In genomic region chr22:31122532-31123291, GRCh38 we compare ENCODE assay signal across 8 cellular contexts. TPM values are rescaled to one million over a fixed set of nuclear protein-coding genes. Genes with fewer than 3 reads are reported as not detected.
DNase-seq lines count a peak whose midpoint lies in the region; ATAC-seq and TF ChIP-seq lines count a peak whose summit lies in the region.

TSS of gene INPP5J (plus strand) at chr22:31122966. CDS start at chr22:31123015, 49 bp downstream.

- BruUV-seq in PC-9 (replicated peaks; lab: Mats Ljungman, UMichigan), result no TSS peak

- peak within 1 kb of the TSS; percentile 59 for H3K4me3 ChIP-seq in HEK293 (ENCODE audit: low read depth, low read length)
- H3K4me3 ChIP-seq in PC-9, result peak within 1 kb of the TSS; percentile 57
- H3K4me3 ChIP-seq in epithelial cell of proximal tubule (ENCODE audit: low read depth, low read length), result peak within 1 kb of the TSS; percentile 58
- H3K4me3 ChIP-seq in mucosa of stomach (ENCODE audit: low read length), result peak within 1 kb of the TSS; percentile 73
- H3K4me3 ChIP-seq in MG63, result no peak within 1 kb of the TSS

- H3K4me2 ChIP-seq in PC-9, result peak within 1 kb of the TSS; percentile 80

- no peaks in the 10 kb centered on the region for H3K9me3 ChIP-seq in HEK293 (ENCODE audit: control insufficient read depth, insufficient read depth, low read depth, low read length)
- no peaks in the 10 kb centered on the region for H3K9me3 ChIP-seq in PC-9 (ENCODE audit: insufficient read depth, low read depth)
- no peaks in the 10 kb centered on the region for H3K9me3 ChIP-seq in mucosa of stomach (ENCODE audit: control insufficient read depth, low read length)
- H3K9me3 ChIP-seq in MG63, result no peaks in the 10 kb centered on the region

- H4K20me1 ChIP-seq in PC-9 (ENCODE audit: insufficient read depth), result no peaks in the 10 kb centered on the region

- H3K9ac ChIP-seq in mucosa of stomach (ENCODE audit: low read length), result peak within 1 kb of the TSS; percentile 85

- H3K36me3 ChIP-seq in HEK293 (ENCODE audit: control insufficient read depth in 2 of 2, insufficient read depth in 1 of 2, low read length in 2 of 2) (no peaks in the 10 kb centered on the region), PC-9 (ENCODE audit: low read depth) (no peaks in the 10 kb centered on the region), mucosa of stomach (ENCODE audit: control insufficient read depth, insufficient read depth, low read length) (no peaks in the 10 kb centered on the region), MG63 (no peaks in the 10 kb centered on the region)

- TF ChIP-seq CTCF in HEK293 (tag by site-specific recombination; IDR thresholded peaks at IDR 0.05) (no peak), PC-9 (conservative IDR thresholded peaks at IDR 0.05) (no peak), epithelial cell of proximal tubule (conservative IDR thresholded peaks at IDR 0.05; ENCODE audit: low read depth, low read length) (no peak)

- 0 out of 2 replicates have a peak, but pooled peaks cover 2% of the 10 kb centered on the region for H3K4me1 ChIP-seq in HEK293 (ENCODE audit: control insufficient read depth, insufficient read depth, low read length)
- peaks cover 6% of the 10 kb centered on the region; the same call in 1 of the 2 replicates for H3K4me1 ChIP-seq in PC-9 (replicated peaks; ENCODE audit: insufficient read depth)
- peaks cover 20% of the 10 kb centered on the region for H3K4me1 ChIP-seq in mucosa of stomach (ENCODE audit: control insufficient read depth, insufficient read depth, low read length)

- H3K27me3 ChIP-seq in PC-9 (ENCODE audit: insufficient read depth, low read depth), result peaks cover 16% of the 10 kb centered on the region; the same call in 1 of the 2 replicates
- H3K27me3 ChIP-seq in mucosa of stomach (ENCODE audit: control insufficient read depth, insufficient read depth, low read length), result no peaks in the 10 kb centered on the region
- no peaks in the 10 kb centered on the region; the same call in 1 of the 2 replicates for H3K27me3 ChIP-seq in MG63

- ATAC-seq in HG02642 (IDR thresholded peaks at IDR 0.05; ENCODE audit: poor library complexity, unreplicated experiment) (no peak), GM19452 (IDR thresholded peaks at IDR 0.05; ENCODE audit: unreplicated experiment) (no peak)

- peak within 1 kb of the TSS; percentile 77 for H2AFZ ChIP-seq in PC-9

- POLR2A ChIA-PET in HEK293 (lab: Yijun Ruan, JAX), result interaction anchor here (0.6 to 1.5 kb wide), 7 partner anchors 13 to 699 kb away, joined by 3 to 7 read pairs (median 5); partner anchors contain the start of genes LIMK2, MORC2, RNF185 and SELENOM
- POLR2A ChIA-PET in PC-9 (lab: Charles Lee; ENCODE audit: unreplicated experiment), result interaction anchor here (0.7 kb wide), 1 partner anchor 15 kb away, joined by 10 read pairs; no protein-coding TSS in a partner anchor

- DNase-seq in PC-9 (peak; percentile 34 to 48), epithelial cell of proximal tubule (ENCODE audit: low read depth) (no peak), MG63 (no peak)
- no peak for DNase-seq in activated CD4-positive, alpha-beta T cell treated with anti-CD3 and anti-CD28 coated beads for 4 hours

- CTCF ChIA-PET in HEK293 (lab: Yijun Ruan, JAX), result interaction anchor here (1.2 to 1.3 kb wide), 3 partner anchors 15 to 28 kb away, joined by 3 to 5 read pairs (median 4); partner anchors contain the start of gene SELENOM
- CTCF ChIA-PET in PC-9 (lab: Charles Lee), result no interaction called here

- no peak within 1 kb of the TSS; the same call in 1 of the 2 replicates for H3K27ac ChIP-seq in HEK293 (ENCODE audit: extremely low read depth, low read depth, low read length)
- H3K27ac ChIP-seq in PC-9, result no peak within 1 kb of the TSS

- H3K9me2 ChIP-seq in PC-9 (ENCODE audit: insufficient read depth), result no peaks in the 10 kb centered on the region

- intact Hi-C loops in PC-9 (cut with micrococcal nuclease; ENCODE audit: unreplicated experiment), result no loop called here

- no peaks in the 10 kb centered on the region for H3K79me2 ChIP-seq in PC-9 (ENCODE audit: low read depth)

- H3F3A ChIP-seq in PC-9 (ENCODE audit: insufficient read depth, low read depth), result peaks cover 4% of the 10 kb centered on the region; the same call in 1 of the 2 replicates

TF ChIP-seq in HEK293, 187 proteins besides CTCF, POLR2A, EP300 and RAD21 (continues in another document):
- peak; percentile 65; the same call in 1 of the 2 replicates for TF ChIP-seq ZNF600 (tag by site-specific recombination; IDR thresholded peaks at IDR 0.05)
- TF ChIP-seq ZNF610 (tag by site-specific recombination; IDR thresholded peaks at IDR 0.05; ENCODE audit: borderline replicate concordance), result no peak
- TF ChIP-seq, protein P1, sequence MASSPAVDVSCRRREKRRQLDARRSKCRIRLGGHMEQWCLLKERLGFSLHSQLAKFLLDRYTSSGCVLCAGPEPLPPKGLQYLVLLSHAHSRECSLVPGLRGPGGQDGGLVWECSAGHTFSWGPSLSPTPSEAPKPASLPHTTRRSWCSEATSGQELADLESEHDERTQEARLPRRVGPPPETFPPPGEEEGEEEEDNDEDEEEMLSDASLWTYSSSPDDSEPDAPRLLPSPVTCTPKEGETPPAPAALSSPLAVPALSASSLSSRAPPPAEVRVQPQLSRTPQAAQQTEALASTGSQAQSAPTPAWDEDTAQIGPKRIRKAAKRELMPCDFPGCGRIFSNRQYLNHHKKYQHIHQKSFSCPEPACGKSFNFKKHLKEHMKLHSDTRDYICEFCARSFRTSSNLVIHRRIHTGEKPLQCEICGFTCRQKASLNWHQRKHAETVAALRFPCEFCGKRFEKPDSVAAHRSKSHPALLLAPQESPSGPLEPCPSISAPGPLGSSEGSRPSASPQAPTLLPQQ (tag by site-specific recombination; IDR thresholded peaks at IDR 0.05), result peak; percentile 85
- no peak for TF ChIP-seq ZNF398 (tag by site-specific recombination; IDR thresholded peaks at IDR 0.05)
- peak; percentile 95 for TF ChIP-seq GLIS2 (tag by site-specific recombination; IDR thresholded peaks at IDR 0.05)
- TF ChIP-seq ZNF114 (tag by site-specific recombination; IDR thresholded peaks at IDR 0.05), result no peak
- peak; percentile 89 for TF ChIP-seq ZIC2 (tag by site-specific recombination; IDR thresholded peaks at IDR 0.05)
- no peak for TF ChIP-seq SCRT2 (tag by site-specific recombination; IDR thresholded peaks at IDR 0.05)
- no peak for TF ChIP-seq FEZF1 (tag by site-specific recombination; IDR thresholded peaks at IDR 0.05)
- TF ChIP-seq REPIN1 (tag by site-specific recombination; IDR thresholded peaks at IDR 0.05; ENCODE audit: low read depth), result no peak
- TF ChIP-seq ZNF791 (tag by site-specific recombination; IDR thresholded peaks at IDR 0.05), result no peak
- no peak for TF ChIP-seq ZNF221 (tag by site-specific recombination; IDR thresholded peaks at IDR 0.05; ENCODE audit: borderline replicate concordance)
- no peak for TF ChIP-seq ZNF274 (IDR thresholded peaks at IDR 0.05; ENCODE audit: low read length)
- no peak for TF ChIP-seq ZNF274 (tag by site-specific recombination; IDR thresholded peaks at IDR 0.05; ENCODE audit: borderline replicate concordance)
- no peak for TF ChIP-seq ZNF174 (tag by site-specific recombination; IDR thresholded peaks at IDR 0.05)
- no peak for TF ChIP-seq ZNF416 (tag by site-specific recombination; IDR thresholded peaks at IDR 0.05)
- no peak for TF ChIP-seq BCL11A (tag by site-specific recombination; IDR thresholded peaks at IDR 0.05; ENCODE audit: low read depth)
- TF ChIP-seq ZFP37 (tag by site-specific recombination; IDR thresholded peaks at IDR 0.05), result no peak
- TF ChIP-seq ZNF837 (tag by site-specific recombination; IDR thresholded peaks at IDR 0.05), result no peak
- TF ChIP-seq ZNF530 (tag by site-specific recombination; IDR thresholded peaks at IDR 0.05; ENCODE audit: low read depth), result no peak
- TF ChIP-seq ZNF623 (tag by site-specific recombination; IDR thresholded peaks at IDR 0.05), result no peak
- TF ChIP-seq ZNF24 (tag by site-specific recombination; IDR thresholded peaks at IDR 0.05), result 0 out of 2 replicates have a peak, but pooled peaks have one; percentile 13
- TF ChIP-seq ZBTB6 (tag by site-specific recombination; IDR thresholded peaks at IDR 0.05), result peak; percentile 99
- TF ChIP-seq BCL11B (tag by site-specific recombination; IDR thresholded peaks at IDR 0.05; ENCODE audit: low read depth), result no peak
- TF ChIP-seq ZNF341 (tag by site-specific recombination; IDR thresholded peaks at IDR 0.05; ENCODE audit: low read depth), result peak; percentile 71
- peak; percentile 85 for TF ChIP-seq ZNF629 (tag by site-specific recombination; IDR thresholded peaks at IDR 0.05)
- no peak for TF ChIP-seq ZNF664 (tag by site-specific recombination; IDR thresholded peaks at IDR 0.05)
- no peak for TF ChIP-seq KLF8 (tag by site-specific recombination; IDR thresholded peaks at IDR 0.05)
- no peak for TF ChIP-seq ZNF473 (tag by site-specific recombination; IDR thresholded peaks at IDR 0.05)

RNA-seq across cellular contexts. Expression of gene INPP5J, which starts in this region (rescaled TPM):
- 1.7 and 3.1 TPM in 2 replicates for total RNA-seq in PC-9 (2021)
- total RNA-seq in epithelial cell of proximal tubule, result 1.2 and 3.0 TPM in 2 replicates
- total RNA-seq in MG63 (2014; rRNA removed; shearing (Covaris generic); ENCODE audit: low replicate concordance), result not detected in 2 replicates

Comparison
In these comparisons a context has a peak if more than half of its experiments do, and no peak if none do; other contexts are left out.
1. DNase-seq: peak in PC-9 (2 of 2); none in epithelial cell of proximal tubule (single experiment), MG63 (single experiment) and activated CD4-positive, alpha-beta T cell treated with anti-CD3 and anti-CD28 coated beads for 4 hours (0 of 2).